In genomic region chr7:1421946-1422345, GRCh38 we compare ENCODE assay signal across 13 cellular contexts. TPM values are rescaled to one million over a fixed set of nuclear protein-coding genes. Genes with fewer than 3 reads are reported as not detected.
DNase-seq lines count a peak whose midpoint lies in the region; ATAC-seq and TF ChIP-seq lines count a peak whose summit lies in the region.
"Had no signal": no experiment of that assay in that cellular context is flagged by ENCODE, and none has a peak within 500 bp of the region (broad histone marks: within the 10 kb centered on the region; RNA-seq: fewer than 3 reads in every experiment).

No MANE protein-coding gene starts in this region.

- H3K9me3 Mint-ChIP-seq in chondrocyte (ENCODE audit: low read depth) = no peaks in the 10 kb centered on the region
- no peaks in the 10 kb centered on the region for H3K9me3 Mint-ChIP-seq in effector memory CD8-positive, alpha-beta T cell
- H3K9me3 Mint-ChIP-seq: CD4-positive, alpha-beta memory T cell had no signal

- no peak overlapping the region for H3K4me2 ChIP-seq in neuronal stem cell (ENCODE audit: insufficient read depth, low read length, poor library complexity, severe bottlenecking)

- no peak overlapping the region for H3K4me3 Mint-ChIP-seq in chondrocyte (ENCODE audit: unreplicated experiment)
- H3K4me3 Mint-ChIP-seq in effector memory CD8-positive, alpha-beta T cell = no peak overlapping the region
- H3K4me3 Mint-ChIP-seq: CD4-positive, alpha-beta memory T cell; H9 had no signal

- in situ Hi-C loops in HAP-1 (cut with MboI; ENCODE audit: low sequenced_read_pairs) = no loop called here

- DNase-seq in COLO668 (lab: John Stamatoyannopoulos, UW; ENCODE audit: unreplicated experiment) (peak; percentile 25), chondrocyte (ENCODE audit: low spot score) (peak; percentile 70), neuronal stem cell (ENCODE audit: low spot score) (no peak), HAP-1 (ENCODE audit: low spot score in 2 of 2) (no peak)
- no peak for DNase-seq in effector memory CD8-positive, alpha-beta T cell
- DNase-seq: C1 segment of cervical spinal cord; Caco-2; CD4-positive, alpha-beta memory T cell; DMS153; DND-41; GM23248; H9 had no signal

- H3K18ac ChIP-seq in neuronal stem cell (ENCODE audit: low read length) = peak overlapping the region; percentile 64

- peaks cover 20% of the 10 kb centered on the region for H3K27me3 Mint-ChIP-seq in chondrocyte (ENCODE audit: low read depth)
- H3K27me3 Mint-ChIP-seq in effector memory CD8-positive, alpha-beta T cell = peaks cover 13 to 22% of the 10 kb centered on the region in 2 donors

- H2AK5ac ChIP-seq in neuronal stem cell (ENCODE audit: low read depth, low read length) = peak overlapping the region; percentile 92

- H3K27ac Mint-ChIP-seq in chondrocyte (ENCODE audit: unreplicated experiment) = no peak overlapping the region
- no peak overlapping the region for H3K27ac Mint-ChIP-seq in effector memory CD8-positive, alpha-beta T cell
- H3K27ac Mint-ChIP-seq: CD4-positive, alpha-beta memory T cell; H9 had no signal

- H3K27me3 ChIP-seq in neuronal stem cell (ENCODE audit: control insufficient read depth in 3 of 3, insufficient read depth in 3 of 3, low read depth in 1 of 3, low read length in 3 of 3) = peaks cover 0 to 25% (median 0%) of the 10 kb centered on the region in 3 experiments
- peaks cover 16% of the 10 kb centered on the region for H3K27me3 ChIP-seq in HAP-1 (ENCODE audit: low read depth)

- no peak overlapping the region for H3K4ac ChIP-seq in neuronal stem cell (ENCODE audit: low read length)

- POLR2A ChIA-PET in HEK293 (lab: Yijun Ruan, JAX) = no interaction called here

- H3K36me3 ChIP-seq in HEK293 (ENCODE audit: control insufficient read depth in 2 of 2, insufficient read depth in 1 of 2, low read length in 2 of 2) (no peaks in the 10 kb centered on the region), neuronal stem cell (replicated peaks in 1 of 2; ENCODE audit: control insufficient read depth in 2 of 2, insufficient read depth in 2 of 2, low read length in 2 of 2) (no peaks in the 10 kb centered on the region), HAP-1 (replicated peaks) (no peaks in the 10 kb centered on the region)

- H4K8ac ChIP-seq in neuronal stem cell (ENCODE audit: low read depth, low read length) = no peak overlapping the region

- H3K4me1 ChIP-seq in HEK293 (ENCODE audit: control insufficient read depth, insufficient read depth, low read length) = no peaks in the 10 kb centered on the region; the same call in 1 of the 2 replicates
- H3K4me1 ChIP-seq in neuronal stem cell (ENCODE audit: control insufficient read depth in 2 of 2, insufficient read depth in 1 of 2, low read depth in 1 of 2, low read length in 2 of 2) = no peaks in the 10 kb centered on the region
- no peaks in the 10 kb centered on the region for H3K4me1 ChIP-seq in HAP-1
- H3K4me1 ChIP-seq: Caco-2 had no signal

- H2BK120ac ChIP-seq in neuronal stem cell (ENCODE audit: low read depth, low read length) = no peak overlapping the region

- H3K23ac ChIP-seq in neuronal stem cell (ENCODE audit: low read depth, low read length, poor library complexity) = no peak overlapping the region

- no peaks in the 10 kb centered on the region for H3K79me1 ChIP-seq in neuronal stem cell (ENCODE audit: low read depth, low read length)

- H3K27ac ChIP-seq in HEK293 (ENCODE audit: extremely low read depth, low read depth, low read length) (no peak overlapping the region), neuronal stem cell (replicated peaks; ENCODE audit: low read length) (no peak overlapping the region)
- H3K27ac ChIP-seq: GM23248 had no signal

- no peak for TF ChIP-seq CTCF in HEK293 (tag by site-specific recombination; IDR thresholded peaks at IDR 0.05)
- TF ChIP-seq CTCF in chondrocyte (IDR thresholded peaks at IDR 0.05) = no peak

- H3K9ac ChIP-seq in neuronal stem cell (ENCODE audit: low read depth, low read length, poor library complexity) = no peak overlapping the region
- H3K9ac ChIP-seq: GM23248 had no signal

- no peak overlapping the region for H2BK5ac ChIP-seq in neuronal stem cell (ENCODE audit: low read length)

- H2AFZ ChIP-seq in neuronal stem cell (ENCODE audit: low read length) = no peak overlapping the region
- H2AFZ ChIP-seq: GM23248 had no signal

- peak overlapping the region; percentile 73 for H2BK12ac ChIP-seq in neuronal stem cell (ENCODE audit: low read length)

- no peak overlapping the region for H3K14ac ChIP-seq in neuronal stem cell (ENCODE audit: low read length)

- no CpG with 5 or more reads among the region's 8 CpGs for WGBS in neuronal stem cell (ENCODE audit: extremely low coverage in 2 of 2, insufficient read length in 2 of 2, insufficient replicate concordance in 1 of 2), 2 donors

- H4K91ac ChIP-seq in neuronal stem cell (ENCODE audit: low read depth, low read length, poor library complexity) = no peak overlapping the region

- H3K4me3 ChIP-seq in HEK293 (ENCODE audit: low read depth, low read length) = no peak overlapping the region
- no peak overlapping the region for H3K4me3 ChIP-seq in neuronal stem cell (ENCODE audit: low read length in 2 of 2)
- H3K4me3 ChIP-seq in HAP-1 = no peak overlapping the region
- H3K4me3 ChIP-seq: GM23248 had no signal

- no peaks in the 10 kb centered on the region for H3K36me3 Mint-ChIP-seq in chondrocyte (ENCODE audit: low read depth)
- peaks cover 4% of the 10 kb centered on the region for H3K36me3 Mint-ChIP-seq in effector memory CD8-positive, alpha-beta T cell (ENCODE audit: insufficient read depth)
- H3K36me3 Mint-ChIP-seq: CD4-positive, alpha-beta memory T cell had no signal

- CTCF ChIA-PET in HEK293 (lab: Yijun Ruan, JAX) = interaction anchor here (1.2 kb wide), 1 partner anchor 9 kb away, joined by 4 read pairs; no protein-coding TSS in a partner anchor

- no peak for ATAC-seq in effector memory CD8-positive, alpha-beta T cell (replicated peaks)

- H3K4me1 Mint-ChIP-seq in chondrocyte (ENCODE audit: low read depth) = peaks cover 8% of the 10 kb centered on the region
- H3K4me1 Mint-ChIP-seq in effector memory CD8-positive, alpha-beta T cell (ENCODE audit: low read depth in 2 of 2) = peaks cover 14 to 22% of the 10 kb centered on the region in 2 donors

- H3K9me3 ChIP-seq in HEK293 (ENCODE audit: control insufficient read depth, insufficient read depth, low read depth, low read length) = no peaks in the 10 kb centered on the region
- no peaks in the 10 kb centered on the region for H3K9me3 ChIP-seq in neuronal stem cell (replicated peaks in 1 of 2; ENCODE audit: control insufficient read depth in 2 of 2, insufficient read depth in 1 of 2, low read depth in 1 of 2, low read length in 2 of 2)
- H3K9me3 ChIP-seq in HAP-1 = no peaks in the 10 kb centered on the region
- H3K9me3 ChIP-seq: Caco-2 had no signal

- peak overlapping the region; percentile 92 for H2BK15ac ChIP-seq in neuronal stem cell (ENCODE audit: low read length)

TF ChIP-seq in HEK293, 187 proteins besides CTCF, POLR2A, EP300 and RAD21:
- TF ChIP-seq ZEB2 (tag by site-specific recombination; IDR thresholded peaks at IDR 0.05) = peak; percentile 40; the same call in 1 of the 2 replicates
- TF ChIP-seq ZFP3 (tag by site-specific recombination; IDR thresholded peaks at IDR 0.05; ENCODE audit: low read depth) = no peak

RNA-seq across cellular contexts. Expression of gene MICALL2, which starts 37.3 kb away (rescaled TPM):
- total RNA-seq in chondrocyte = 44.5 to 56.9 TPM (median 45.2 TPM) in 3 replicates
- 9.4 TPM for polyA plus RNA-seq in neuronal stem cell (2013, experiment 1 of 2)
- 10.1 TPM for polyA plus RNA-seq in neuronal stem cell (2013, experiment 2 of 2)

Comparison
In these comparisons a context has a peak if more than half of its experiments do, and no peak if none do; other contexts are left out.
1. DNase-seq: peak in COLO668 (single experiment) and chondrocyte (single experiment); none in neuronal stem cell (single experiment), effector memory CD8-positive, alpha-beta T cell (0 of 3) and HAP-1 (0 of 2).